ENCODE assay signal across 15 cellular contexts in genomic region chr14:102828201-102828600, GRCh38. TPM values are rescaled to one million over a fixed set of nuclear protein-coding genes. Genes with fewer than 3 reads are reported as not detected.
DNase-seq lines count a peak whose midpoint lies in the region; TF ChIP-seq lines count a peak whose summit lies in the region.
"Had no signal": no experiment of that assay in that cellular context is flagged by ENCODE, and none has a peak within 500 bp of the region (broad histone marks: within the 10 kb centered on the region; RNA-seq: fewer than 3 reads in every experiment).

No MANE protein-coding gene starts in this region.

- H4K20me1 ChIP-seq in osteoblast (ENCODE audit: insufficient read depth, low read length) = peaks cover 65% of the 10 kb centered on the region

- no peak overlapping the region for H2AFZ ChIP-seq in osteoblast (ENCODE audit: low read length)

- no peaks in the 10 kb centered on the region for H3K27me3 ChIP-seq in duodenal mucosa (ENCODE audit: control insufficient read depth in 1 of 2, insufficient read depth in 2 of 2, low read length in 2 of 2)
- no peaks in the 10 kb centered on the region for H3K27me3 ChIP-seq in osteoblast (ENCODE audit: insufficient read depth, low read length)
- H3K27me3 ChIP-seq in uterus = no peaks in the 10 kb centered on the region
- H3K27me3 ChIP-seq: ovary, spleen had no signal

- H3K4me3 ChIP-seq in duodenal mucosa (ENCODE audit: low read depth in 1 of 2, low read length in 2 of 2) (peak overlapping the region; percentile 43 to 45), osteoblast (ENCODE audit: insufficient read depth, low read length) (no peak overlapping the region), uterus (no peak overlapping the region)
- H3K4me3 ChIP-seq: ovary, spleen had no signal

- DNase-seq in NCI-H748 (lab: John Stamatoyannopoulos, UW; ENCODE audit: unreplicated experiment) (peak; percentile 29), NCI-H748 treated with DMSO at 0.1 percent for 48 hours (lab: John Stamatoyannopoulos, UW) (no peak), KBM-7 (peak; percentile 35), osteoblast (ENCODE audit: insufficient read length, low spot score, missing footprints) (no peak), uterus (no peak), NOMO-1 treated with dmso at 0.1 percent for 144 hours (lab: John Stamatoyannopoulos, UW; ENCODE audit: unreplicated experiment) (no peak), UCSD-AML1 (lab: John Stamatoyannopoulos, UW; ENCODE audit: unreplicated experiment) (no peak)
- DNase-seq: ACHN; activated CD8-positive, alpha-beta memory T cell treated with anti-CD3 and anti-CD28 coated beads, Interleukin-2, amount 50 U/mL, for 4 hours; amygdala; NCI-H526 treated with DMSO at 0.1 percent for 48 hours; ovary; Right ventricle myocardium superior; spleen had no signal

- H3K4me2 ChIP-seq in osteoblast (ENCODE audit: insufficient read depth, low read length) = peak overlapping the region; percentile 37

- intact Hi-C loops in uterus (cut with DNase I; ENCODE audit: low total_unique reads) = no loop called here

- H3K36me3 ChIP-seq in duodenal mucosa (ENCODE audit: control insufficient read depth in 1 of 2, insufficient read depth in 2 of 2, low read length in 2 of 2) = peaks cover 3 to 22% of the 10 kb centered on the region in 2 donors
- peaks cover 8% of the 10 kb centered on the region for H3K36me3 ChIP-seq in osteoblast (ENCODE audit: insufficient read depth, low read length)
- H3K36me3 ChIP-seq in uterus = no peaks in the 10 kb centered on the region
- H3K36me3 ChIP-seq: ovary had no signal

- H3K79me2 ChIP-seq in osteoblast (ENCODE audit: insufficient read depth, low read length) = peaks cover 81% of the 10 kb centered on the region

- no peak for TF ChIP-seq POLR2A in uterus (IDR thresholded peaks at IDR 0.05)

- no peak overlapping the region for H3K9ac ChIP-seq in duodenal mucosa (ENCODE audit: low read depth in 1 of 2, low read length in 2 of 2)

- H3K4me1 ChIP-seq in duodenal mucosa (ENCODE audit: control insufficient read depth in 1 of 2, insufficient read depth in 2 of 2, low read length in 2 of 2) (peaks cover 21 to 27% of the 10 kb centered on the region in 2 donors), osteoblast (ENCODE audit: insufficient read depth, low read length) (peaks cover 15% of the 10 kb centered on the region), uterus (no peaks in the 10 kb centered on the region)

- H3K27ac ChIP-seq in duodenal mucosa (ENCODE audit: low read depth, low read length) = no peak overlapping the region
- no peak overlapping the region for H3K27ac ChIP-seq in osteoblast (ENCODE audit: low read depth, low read length)
- H3K27ac ChIP-seq in uterus = no peak overlapping the region
- H3K27ac ChIP-seq: ovary, spleen had no signal

- in situ Hi-C loops in KBM-7 (cut with MboI; ENCODE audit: low pct_unique_long_range_greater_than_20kb, low sequenced_read_pairs) = no loop called here

- TF ChIP-seq CTCF in osteoblast (IDR thresholded peaks at IDR 0.05; ENCODE audit: extremely low read depth, low read depth, low read length) (no peak), uterus (IDR thresholded peaks at IDR 0.05) (no peak)

- H3K9me3 ChIP-seq in duodenal mucosa (ENCODE audit: control insufficient read depth in 1 of 2, low read length in 2 of 2) (no peaks in the 10 kb centered on the region), osteoblast (ENCODE audit: low read depth, low read length) (no peaks in the 10 kb centered on the region), uterus (no peaks in the 10 kb centered on the region)
- H3K9me3 ChIP-seq: ovary, spleen had no signal

RNA-seq across cellular contexts. Expression of gene TRAF3, which starts 51.0 kb away (rescaled TPM):
- total RNA-seq in osteoblast (19.5 and 23.3 TPM in 2 replicates), uterus (10 to 100 TPM in 3 of 4 donors, 1 to 10 TPM in 1; 7.4 to 33.1 (median 22.1) TPM)

Comparison
In these comparisons a context has a peak if more than half of its experiments do, and no peak if none do; other contexts are left out.
1. DNase-seq: peak in NCI-H748 (single experiment) and KBM-7 (single experiment); none in NCI-H748 treated with DMSO at 0.1 percent for 48 hours (single experiment), osteoblast (single experiment), uterus (0 of 2), NOMO-1 treated with dmso at 0.1 percent for 144 hours (single experiment) and UCSD-AML1 (single experiment).
2. H3K4me3 ChIP-seq: peak in duodenal mucosa (2 of 2); none in osteoblast (single experiment) and uterus (0 of 2).